ENCODE assay signal across 34 cellular contexts in the genomic region with DNA sequence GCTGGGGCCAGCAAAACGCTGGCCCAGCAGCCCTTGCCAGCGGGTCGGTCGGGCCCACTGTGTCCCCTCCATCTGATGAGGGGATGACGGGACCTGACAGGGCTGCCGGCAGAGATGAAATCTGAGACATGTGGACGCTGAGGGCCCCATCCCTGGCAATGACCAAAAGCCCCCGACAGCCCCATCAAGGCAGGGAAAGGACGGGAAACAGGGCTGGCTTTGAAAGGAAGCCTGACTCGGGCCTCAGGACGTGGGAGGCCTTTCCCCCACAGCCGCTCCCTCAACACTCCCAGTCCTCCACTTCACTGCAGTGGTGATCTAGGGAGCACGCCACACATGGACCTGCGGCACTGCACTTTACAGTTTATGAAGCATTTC.
"Had no signal": no experiment of that assay in that cellular context is flagged by ENCODE, and none has a peak within 500 bp of the region (broad histone marks: within the 10 kb centered on the region; RNA-seq: fewer than 3 reads in every experiment).

No MANE protein-coding gene starts in this region.

- H3K4me3 ChIP-seq: adrenal gland, ascending aorta, cardiac muscle cell had no signal

- DNase-seq: activated CD4-positive, alpha-beta memory T cell treated with anti-CD3 and anti-CD28 coated beads, Interleukin-2, amount 10 ng/mL, durations not matched to agents 7 days and 5 days; activated CD4-positive, alpha-beta T cell treated with anti-CD3 and anti-CD28 coated beads for 1 hour; activated CD4-positive, alpha-beta T cell treated with anti-CD3 and anti-CD28 coated beads for 36 hours; activated CD4-positive, alpha-beta T cell treated with anti-CD3 and anti-CD28 coated beads for 48 hours; activated CD4-positive, alpha-beta T cell treated with anti-CD3 and anti-CD28 coated beads, Interleukin-2, amount 10 ng/mL, durations not matched to agents 7 days and 5 days; activated CD4-positive, alpha-beta T cell treated with anti-CD3 and anti-CD28 coated beads, Interleukin-2, amount 50 U/mL, for 48 hours; activated CD4-positive, CD25-positive, alpha-beta regulatory T cell; activated CD8-positive, alpha-beta memory T cell treated with anti-CD3 and anti-CD28 coated beads for 24 hours; activated CD8-positive, alpha-beta memory T cell treated with anti-CD3 and anti-CD28 coated beads, Interleukin-2, amount 10 ng/mL, durations not matched to agents 7 days and 5 days; activated CD8-positive, alpha-beta memory T cell treated with anti-CD3 and anti-CD28 coated beads, Interleukin-2, amount 50 U/mL, for 48 hours; activated CD8-positive, alpha-beta T cell treated with anti-CD3 and anti-CD28 coated beads, Interleukin-2, amount 10 ng/mL, durations not matched to agents 7 days and 5 days; activated effector memory CD4-positive, alpha-beta T cell treated with Interleukin-2 at 50 U/mL for 16 hours; activated gamma-delta T cell treated with Interleukin-2 at 50 U/mL for 16 hours; activated naive CD4-positive, alpha-beta T cell; activated naive CD4-positive, alpha-beta T cell treated with anti-CD3 and anti-CD28 coated beads for 36 hours; activated naive CD4-positive, alpha-beta T cell treated with anti-CD3 and anti-CD28 coated beads, Interleukin-2, amount 50 U/mL, for 16 hours; activated naive CD8-positive, alpha-beta T cell treated with anti-CD3 and anti-CD28 coated beads for 36 hours; activated T-cell treated with anti-CD3 and anti-CD28 coated beads, Interleukin-2, amount 50 U/mL, for 24 hours; activated T-cell treated with anti-CD3 and anti-CD28 coated beads, Interleukin-2, amount 50 U/mL, for 48 hours; adrenal gland; amniotic stem cell; caudate nucleus; T-cell; T-helper 17 cell; T1000; WERI-Rb-1 had no signal

- H3K27me3 ChIP-seq: adrenal gland, ascending aorta, cardiac muscle cell had no signal

- H3K4me3 Mint-ChIP-seq: activated CD4-positive, alpha-beta memory T cell treated with anti-CD3 and anti-CD28 coated beads, Interleukin-2, amount 10 ng/mL, durations not matched to agents 7 days and 5 days; activated CD4-positive, alpha-beta T cell treated with anti-CD3 and anti-CD28 coated beads for 36 hours; activated CD4-positive, alpha-beta T cell treated with anti-CD3 and anti-CD28 coated beads, Interleukin-2, amount 10 ng/mL, durations not matched to agents 7 days and 5 days; activated CD8-positive, alpha-beta memory T cell treated with anti-CD3 and anti-CD28 coated beads, Interleukin-2, amount 10 ng/mL, durations not matched to agents 7 days and 5 days; activated CD8-positive, alpha-beta T cell treated with anti-CD3 and anti-CD28 coated beads, Interleukin-2, amount 10 ng/mL, durations not matched to agents 7 days and 5 days; activated naive CD4-positive, alpha-beta T cell treated with anti-CD3 and anti-CD28 coated beads for 36 hours; activated naive CD8-positive, alpha-beta T cell treated with anti-CD3 and anti-CD28 coated beads for 36 hours; activated T-cell treated with anti-CD3 and anti-CD28 coated beads, Interleukin-2, amount 50 U/mL, for 24 hours; brain; central memory CD8-positive, alpha-beta T cell; T-cell; T-helper 17 cell; WTC11 had no signal

- H3K9me3 Mint-ChIP-seq: activated CD4-positive, alpha-beta memory T cell treated with anti-CD3 and anti-CD28 coated beads, Interleukin-2, amount 10 ng/mL, durations not matched to agents 7 days and 5 days; activated CD4-positive, alpha-beta T cell treated with anti-CD3 and anti-CD28 coated beads, Interleukin-2, amount 10 ng/mL, durations not matched to agents 7 days and 5 days; activated naive CD4-positive, alpha-beta T cell treated with anti-CD3 and anti-CD28 coated beads for 36 hours; activated naive CD4-positive, alpha-beta T cell treated with anti-CD3 and anti-CD28 coated beads, Interleukin-2, amount 50 U/mL, for 72 hours; activated naive CD8-positive, alpha-beta T cell treated with anti-CD3 and anti-CD28 coated beads for 36 hours; activated T-cell treated with anti-CD3 and anti-CD28 coated beads, Interleukin-2, amount 50 U/mL, for 24 hours; activated T-helper 2 cell treated with anti-CD3 and anti-CD28 coated beads, Interferon-gamma antibody, Interleukin-2, Interleukin-4, amounts not matched to agents 10 μg/mL and 5 μg/mL and 100 μg/mL, durations not matched to agents 14 hours and 24 hours and 36 hours; brain; central memory CD8-positive, alpha-beta T cell; T-cell; WTC11 had no signal

- H3K36me3 ChIP-seq: adrenal gland, ascending aorta, cardiac muscle cell had no signal

- H3K27me3 Mint-ChIP-seq: activated CD4-positive, alpha-beta memory T cell treated with anti-CD3 and anti-CD28 coated beads, Interleukin-2, amount 10 ng/mL, durations not matched to agents 7 days and 5 days; activated CD4-positive, alpha-beta T cell treated with anti-CD3 and anti-CD28 coated beads for 36 hours; activated CD4-positive, alpha-beta T cell treated with anti-CD3 and anti-CD28 coated beads, Interleukin-2, amount 10 ng/mL, durations not matched to agents 7 days and 5 days; activated CD8-positive, alpha-beta memory T cell treated with anti-CD3 and anti-CD28 coated beads, Interleukin-2, amount 10 ng/mL, durations not matched to agents 7 days and 5 days; activated naive CD8-positive, alpha-beta T cell treated with anti-CD3 and anti-CD28 coated beads for 36 hours; activated T-cell treated with anti-CD3 and anti-CD28 coated beads, Interleukin-2, amount 50 U/mL, for 24 hours; brain; T-cell; T-helper 17 cell had no signal

- ATAC-seq: activated CD4-positive, alpha-beta T cell treated with anti-CD3 and anti-CD28 coated beads for 36 hours; activated CD4-positive, CD25-positive, alpha-beta regulatory T cell treated with anti-CD3 and anti-CD28 coated beads, Interleukin-2, amount 50 U/mL, for 24 hours; activated CD8-positive, alpha-beta memory T cell treated with anti-CD3 and anti-CD28 coated beads, Interleukin-2, amount 10 ng/mL, durations not matched to agents 7 days and 5 days; activated CD8-positive, alpha-beta T cell treated with anti-CD3 and anti-CD28 coated beads, Interleukin-2, amount 10 ng/mL, durations not matched to agents 7 days and 5 days; activated naive CD4-positive, alpha-beta T cell treated with anti-CD3 and anti-CD28 coated beads, Interleukin-2, amount 50 U/mL, for 72 hours; T-cell; T-helper 17 cell; WTC11 had no signal

- H3K9me3 ChIP-seq: adrenal gland, ascending aorta had no signal

- H3K36me3 Mint-ChIP-seq: activated CD8-positive, alpha-beta memory T cell treated with anti-CD3 and anti-CD28 coated beads, Interleukin-2, amount 10 ng/mL, durations not matched to agents 7 days and 5 days; activated naive CD4-positive, alpha-beta T cell treated with anti-CD3 and anti-CD28 coated beads, Interleukin-2, amount 50 U/mL, for 72 hours; activated naive CD8-positive, alpha-beta T cell treated with anti-CD3 and anti-CD28 coated beads for 36 hours; T-cell; WTC11 had no signal

- H3K27ac Mint-ChIP-seq: activated CD4-positive, alpha-beta memory T cell treated with anti-CD3 and anti-CD28 coated beads, Interleukin-2, amount 10 ng/mL, durations not matched to agents 7 days and 5 days; activated CD4-positive, alpha-beta T cell treated with anti-CD3 and anti-CD28 coated beads for 36 hours; activated CD4-positive, alpha-beta T cell treated with anti-CD3 and anti-CD28 coated beads, Interleukin-2, amount 10 ng/mL, durations not matched to agents 7 days and 5 days; activated CD8-positive, alpha-beta memory T cell treated with anti-CD3 and anti-CD28 coated beads, Interleukin-2, amount 10 ng/mL, durations not matched to agents 7 days and 5 days; activated CD8-positive, alpha-beta T cell treated with anti-CD3 and anti-CD28 coated beads, Interleukin-2, amount 10 ng/mL, durations not matched to agents 7 days and 5 days; activated naive CD4-positive, alpha-beta T cell treated with anti-CD3 and anti-CD28 coated beads for 36 hours; activated naive CD4-positive, alpha-beta T cell treated with anti-CD3 and anti-CD28 coated beads, Interleukin-2, amount 50 U/mL, for 72 hours; activated naive CD8-positive, alpha-beta T cell treated with anti-CD3 and anti-CD28 coated beads for 36 hours; activated T-cell treated with anti-CD3 and anti-CD28 coated beads, Interleukin-2, amount 50 U/mL, for 24 hours; activated T-helper 2 cell treated with anti-CD3 and anti-CD28 coated beads, Interferon-gamma antibody, Interleukin-2, Interleukin-4, amounts not matched to agents 10 μg/mL and 5 μg/mL and 100 μg/mL, durations not matched to agents 14 hours and 24 hours and 36 hours; brain; T-cell; T-helper 17 cell; WTC11 had no signal

- H3K4me1 Mint-ChIP-seq: activated CD4-positive, alpha-beta memory T cell treated with anti-CD3 and anti-CD28 coated beads, Interleukin-2, amount 10 ng/mL, durations not matched to agents 7 days and 5 days; activated CD4-positive, alpha-beta T cell treated with anti-CD3 and anti-CD28 coated beads for 36 hours; activated CD4-positive, alpha-beta T cell treated with anti-CD3 and anti-CD28 coated beads, Interleukin-2, amount 10 ng/mL, durations not matched to agents 7 days and 5 days; activated CD8-positive, alpha-beta memory T cell treated with anti-CD3 and anti-CD28 coated beads, Interleukin-2, amount 10 ng/mL, durations not matched to agents 7 days and 5 days; activated naive CD8-positive, alpha-beta T cell treated with anti-CD3 and anti-CD28 coated beads for 36 hours; brain; central memory CD8-positive, alpha-beta T cell; T-cell; WTC11 had no signal

- H3K4me1 ChIP-seq: adrenal gland, ascending aorta had no signal

- H3K27ac ChIP-seq: adrenal gland, ascending aorta, cardiac muscle cell, WERI-Rb-1 had no signal
